ENCODE assay signal across 18 cellular contexts in genomic region chr5:20610650-20611049, GRCh38.
"Had no signal": no experiment of that assay in that cellular context is flagged by ENCODE, and none has a peak within 500 bp of the region (broad histone marks: within the 10 kb centered on the region; RNA-seq: fewer than 3 reads in every experiment).

No MANE protein-coding gene starts in this region.

- DNase-seq: activated CD4-positive, alpha-beta memory T cell treated with anti-CD3 and anti-CD28 coated beads for 36 hours; activated CD4-positive, alpha-beta T cell treated with anti-CD3 and anti-CD28 coated beads for 36 hours; activated CD8-positive, alpha-beta memory T cell treated with anti-CD3 and anti-CD28 coated beads, Interleukin-2, amount 10 ng/mL, durations not matched to agents 7 days and 5 days; activated naive CD4-positive, alpha-beta T cell treated with anti-CD3 and anti-CD28 coated beads for 36 hours; activated naive CD8-positive, alpha-beta T cell treated with anti-CD3 and anti-CD28 coated beads, Interleukin-2, amount 50 U/mL, for 24 hours; activated T-cell treated with anti-CD3 and anti-CD28 coated beads, Interleukin-2, amount 50 U/mL, for 1 hour; aorta; cerebellar nuclear complex; effector CD8-positive, alpha-beta T cell; foreskin fibroblast; head of caudate nucleus; left cardiac atrium; lower lobe of right lung; midbrain; stimulated activated CD4-positive, alpha-beta T cell treated with anti-CD3 and anti-CD28 coated beads, Interleukin-4, amount 100 ng/mL, for 24 hours; stimulated activated naive CD4-positive, alpha-beta T cell; tibial artery; uterus had no signal
